Comparison of ENCODE assay signal across 8 cellular contexts in genomic region chr2:11829947-11830707, GRCh38.
DNase-seq lines count a peak whose midpoint lies in the region; ATAC-seq and TF ChIP-seq lines count a peak whose summit lies in the region.

No MANE protein-coding gene starts in this region.

- H3K27me3 ChIP-seq in Panc1 (ENCODE audit: control insufficient read depth, insufficient read depth, low read length) (no peaks in the 10 kb centered on the region), neuronal stem cell (ENCODE audit: control insufficient read depth in 3 of 3, insufficient read depth in 3 of 3, low read depth in 1 of 3, low read length in 3 of 3) (no peaks in the 10 kb centered on the region), thyroid gland (no peaks in the 10 kb centered on the region)

- peak overlapping the region; percentile 33 to 53 for H3K4me3 ChIP-seq in Panc1 (ENCODE audit: low read depth in 2 of 2, low read length in 2 of 2)
- H3K4me3 ChIP-seq in neuronal stem cell (ENCODE audit: low read length in 2 of 2), result peak overlapping the region; percentile 13 to 42
- no peak overlapping the region for H3K4me3 ChIP-seq in thyroid gland (replicated peaks in 1 of 3)

- peak; percentile 81 for ATAC-seq in GM21390 (IDR thresholded peaks at IDR 0.05; ENCODE audit: unreplicated experiment)
- ATAC-seq in Panc1, result peak; percentile 97

- H3K4ac ChIP-seq in neuronal stem cell (ENCODE audit: low read length), result no peak overlapping the region

- H3K9me3 ChIP-seq in Panc1 (ENCODE audit: control insufficient read depth, insufficient read depth, low read depth, low read length) (no peaks in the 10 kb centered on the region), neuronal stem cell (replicated peaks in 1 of 2; ENCODE audit: control insufficient read depth in 2 of 2, insufficient read depth in 1 of 2, low read depth in 1 of 2, low read length in 2 of 2) (peaks cover 0 to 11% of the 10 kb centered on the region in 2 donors), thyroid gland (no peaks in the 10 kb centered on the region)

- in situ Hi-C loops in Panc1 (cut with HindIII; ENCODE audit: low pct_unique_long_range_greater_than_20kb, low sequenced_read_pairs), result no loop called here

- H3K27ac ChIP-seq in Panc1 (ENCODE audit: low read length) (peak overlapping the region; percentile 98), neuronal stem cell (replicated peaks; ENCODE audit: low read length) (peak overlapping the region; percentile 97), thyroid gland (peak overlapping the region; percentile 65 to 91 (median 71))

- intact Hi-C loops in Panc1 (cut with micrococcal nuclease; ENCODE audit: unreplicated experiment), result loop anchor here (1.0 to 10.0 kb wide), 4 partner anchors 485 to 1177 kb away; partner anchors contain the start of gene TRIB2
- intact Hi-C loops in thyroid gland (cut with DNase I), result loop anchor here (10.0 kb wide), 1 partner anchor 1175 kb away; no protein-coding TSS in a partner anchor

- no CpG with 5 or more reads among the region's 17 CpGs for WGBS in neuronal stem cell (ENCODE audit: extremely low coverage in 2 of 2, insufficient read length in 2 of 2, insufficient replicate concordance in 1 of 2), 2 donors
- 8 to 18% methylated on average over 11 to 14 of the region's 17 CpGs for WGBS in thyroid gland, 2 donors

- POLR2A ChIA-PET in Panc1 (lab: Charles Lee), result no interaction called here

- peak; percentile 89 for DNase-seq in DMS53 (lab: John Stamatoyannopoulos, UW)
- peak; percentile 88 for DNase-seq in HT-29 (ENCODE audit: low spot score)
- DNase-seq in Panc1 (ENCODE audit: low read depth, low spot score), result peak; percentile 89
- DNase-seq in activated effector memory CD4-positive, alpha-beta T cell treated with anti-CD3 and anti-CD28 coated beads, Interleukin-2, amount 50 U/mL, for 16 hours, result peak; percentile 76
- peak; percentile 97 for DNase-seq in foreskin melanocyte
- peak; percentile 75 for DNase-seq in neuronal stem cell (ENCODE audit: low spot score)
- DNase-seq in thyroid gland, result peak; percentile 73 to 83

- H3K18ac ChIP-seq in neuronal stem cell (ENCODE audit: low read length), result peak overlapping the region; percentile 92

- no TSS peak for BruUV-seq in Panc1 (replicated peaks; lab: Mats Ljungman, UMichigan)

- H4K8ac ChIP-seq in neuronal stem cell (ENCODE audit: low read depth, low read length), result no peak overlapping the region

- no peak for TF ChIP-seq POLR2A in thyroid gland (IDR thresholded peaks at IDR 0.05)

- no peak overlapping the region for H3K23ac ChIP-seq in neuronal stem cell (ENCODE audit: low read depth, low read length, poor library complexity)

- peak overlapping the region; percentile 41 for H3K4me2 ChIP-seq in neuronal stem cell (ENCODE audit: insufficient read depth, low read length, poor library complexity, severe bottlenecking)

- TF ChIP-seq CTCF in Panc1 (IDR thresholded peaks at IDR 0.05), result peak; percentile 77
- TF ChIP-seq CTCF in thyroid gland (IDR thresholded peaks at IDR 0.05), result peak in 3 of 6 experiments; percentile 28 to 43 (median 35)

- peak overlapping the region; percentile 85 for H2BK5ac ChIP-seq in neuronal stem cell (ENCODE audit: low read length)

- no peak overlapping the region for H4K91ac ChIP-seq in neuronal stem cell (ENCODE audit: low read depth, low read length, poor library complexity)

- CTCF ChIA-PET in Panc1 (lab: Charles Lee), result interaction anchor here (0.6 to 2.0 kb wide), 6 partner anchors 125 to 1211 kb away, joined by 3 to 16 read pairs (median 4); partner anchors contain the start of gene TRIB2

- no peak overlapping the region for H3K9ac ChIP-seq in neuronal stem cell (ENCODE audit: low read depth, low read length, poor library complexity)

- H2BK15ac ChIP-seq in neuronal stem cell (ENCODE audit: low read length), result peak overlapping the region; percentile 41

- H3K79me1 ChIP-seq in neuronal stem cell (ENCODE audit: low read depth, low read length), result no peaks in the 10 kb centered on the region

- H3K4me1 ChIP-seq in Panc1 (ENCODE audit: control insufficient read depth, insufficient read depth, low read length) (peaks cover 22% of the 10 kb centered on the region), neuronal stem cell (ENCODE audit: control insufficient read depth in 2 of 2, insufficient read depth in 1 of 2, low read depth in 1 of 2, low read length in 2 of 2) (peaks cover 4 to 30% of the 10 kb centered on the region in 2 donors), thyroid gland (peaks cover 18 to 20% of the 10 kb centered on the region in 2 donors)

- no peak overlapping the region for H2AK5ac ChIP-seq in neuronal stem cell (ENCODE audit: low read depth, low read length)

- no peak overlapping the region for H3K14ac ChIP-seq in neuronal stem cell (ENCODE audit: low read length)

- peak overlapping the region; percentile 95 for H2BK120ac ChIP-seq in neuronal stem cell (ENCODE audit: low read depth, low read length)

- peak overlapping the region; percentile 87 for H2AFZ ChIP-seq in neuronal stem cell (ENCODE audit: low read length)

- H2BK12ac ChIP-seq in neuronal stem cell (ENCODE audit: low read length), result no peak overlapping the region

- H3K36me3 ChIP-seq in Panc1 (ENCODE audit: control insufficient read depth, insufficient read depth, low read length) (peaks cover 5% of the 10 kb centered on the region; the same call in 1 of the 2 replicates), neuronal stem cell (replicated peaks in 1 of 2; ENCODE audit: control insufficient read depth in 2 of 2, insufficient read depth in 2 of 2, low read length in 2 of 2) (peaks cover 4 to 23% of the 10 kb centered on the region in 2 donors), thyroid gland (peaks cover under 1 to 17% of the 10 kb centered on the region in 2 donors)

Comparison
In these comparisons a context has a peak if more than half of its experiments do, and no peak if none do; other contexts are left out.
1. H3K4me3 ChIP-seq: peak in Panc1 (2 of 2) and neuronal stem cell (2 of 2); none in thyroid gland (0 of 3).
2. Peak in every context shown above with its lines, with median percentiles within 50 percentile points of each other: DNase-seq and H3K27ac ChIP-seq.